Comparison of ENCODE assay signal across 9 cellular contexts in genomic region chr6:11323666-11324452, GRCh38.
DNase-seq lines count a peak whose midpoint lies in the region; ATAC-seq and TF ChIP-seq lines count a peak whose summit lies in the region.
"Had no signal": no experiment of that assay in that cellular context is flagged by ENCODE, and none has a peak within 500 bp of the region (broad histone marks: within the 10 kb centered on the region; RNA-seq: fewer than 3 reads in every experiment).

No MANE protein-coding gene starts in this region.

- peak overlapping the region in 7 of 8 donors; percentile 48 to 93 (median 83) for H3K27ac ChIP-seq in spleen
- H3K27ac ChIP-seq: 22Rv1 had no signal

- peak in 4 of 11 experiments; percentile 12 to 54 (median 46) for TF ChIP-seq CTCF in spleen (IDR thresholded peaks at IDR 0.05 in 8 of 11, conservative IDR thresholded peaks at IDR 0.05 in 3 of 11)

- peaks cover 0 to 52% (median 4%) of the 10 kb centered on the region in 6 donors for H3K36me3 ChIP-seq in spleen

- H3K27me3 ChIP-seq in spleen (replicated peaks in 1 of 7): no peaks in the 10 kb centered on the region

- peak overlapping the region in 1 of 8 donors; percentile 51 for H3K4me3 ChIP-seq in spleen

- peaks cover 0 to 62% (median 37%) of the 10 kb centered on the region in 6 donors for H3K4me1 ChIP-seq in spleen

- 66 to 82% (median 79%) methylated on average over 16 of the region's 16 CpGs for WGBS in spleen, 5 donors

- H3K9me3 ChIP-seq in spleen: no peaks in the 10 kb centered on the region

- ATAC-seq in Right ventricle myocardium inferior (peak; percentile 68), HG03097 (IDR thresholded peaks at IDR 0.05; ENCODE audit: low FRiP score, unreplicated experiment) (no peak)

- peak in 1 of 3 donors; percentile 57 for TF ChIP-seq POLR2A in spleen (IDR thresholded peaks at IDR 0.05)

- DNase-seq in NK-92 treated with Interleukin-12 subunit alpha and Interleukin-12 subunit beta, amount 100 ng/mL, for 24 hours (lab: John Stamatoyannopoulos, UW): peak; percentile 44
- DNase-seq in NK-92 (lab: John Stamatoyannopoulos, UW; ENCODE audit: unreplicated experiment) (no peak), NOMO-1 treated with DMSO at 0.1 percent for 48 hours (lab: John Stamatoyannopoulos, UW; ENCODE audit: unreplicated experiment) (peak; percentile 100), Right ventricle myocardium inferior (ENCODE audit: missing footprints) (peak; percentile 84), spleen (peak; percentile 88), islet precursor cell (no peak), HUDEP-2 (lab: John Stamatoyannopoulos, UW; ENCODE audit: unreplicated experiment in 76 of 76) (no peak)

- intact Hi-C loops in Right ventricle myocardium inferior (cut with DNase I): no loop called here
- intact Hi-C loops in spleen (cut with DNase I; ENCODE audit: low total_unique reads): no loop called here

Comparison
In these comparisons a context has a peak if more than half of its experiments do, and no peak if none do; other contexts are left out.
1. DNase-seq: peak in NK-92 treated with Interleukin-12 subunit alpha and Interleukin-12 subunit beta, amount 100 ng/mL, for 24 hours (single experiment), NOMO-1 treated with DMSO at 0.1 percent for 48 hours (single experiment), Right ventricle myocardium inferior (single experiment) and spleen (single experiment); none in NK-92 (single experiment), islet precursor cell (single experiment) and HUDEP-2 (0 of 76).